14 cellular contexts compared by ENCODE assay signal in the genomic region with DNA sequence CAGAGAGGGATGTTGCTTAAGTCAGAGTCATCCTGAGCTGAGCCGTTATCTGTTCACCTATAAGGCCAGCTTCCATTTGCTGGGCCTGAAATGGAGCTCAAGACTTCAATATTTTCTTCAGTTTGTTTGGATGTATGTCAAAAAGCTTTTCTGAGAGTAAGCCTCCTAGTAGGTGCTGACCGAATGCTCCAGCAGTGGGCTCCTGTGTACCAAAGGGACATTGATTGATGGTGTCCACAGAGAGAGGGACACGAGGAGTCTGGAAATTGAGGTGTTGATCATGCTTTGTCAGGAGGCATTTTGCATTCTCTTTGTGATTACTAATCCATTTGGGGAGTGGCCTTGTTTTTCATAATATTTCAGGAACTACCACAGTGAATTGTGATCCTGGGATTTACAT.
A peak's percentile ranks its signal among the peaks of the same experiment; 100 is the strongest.
DNase-seq lines count a peak whose midpoint lies in the region; ATAC-seq, FAIRE-seq and TF ChIP-seq lines count a peak whose summit lies in the region.
"Had no signal": no experiment of that assay in that cellular context is flagged by ENCODE, and none has a peak within 500 bp of the region (broad histone marks: within the 10 kb centered on the region; RNA-seq: fewer than 3 reads in every experiment).

No MANE protein-coding gene starts in this region.

- H3K9ac ChIP-seq in K562 (ENCODE audit: insufficient read depth in 1 of 2, low read depth in 2 of 2, low read length in 2 of 2) (no peak overlapping the region), keratinocyte (ENCODE audit: control insufficient read depth, extremely low read depth, insufficient read depth, low read length) (no peak overlapping the region)

- POLR2A ChIA-PET in K562 (lab: Yijun Ruan, JAX) = interaction anchor here (0.6 kb wide), 1 partner anchor 121 kb away, joined by 3 read pairs; no protein-coding TSS in a partner anchor

- no peak overlapping the region for H3K27ac ChIP-seq in K562 (ENCODE audit: extremely low read depth, low read depth, low read length)
- no peak overlapping the region for H3K27ac ChIP-seq in keratinocyte (ENCODE audit: control insufficient read depth, insufficient read depth, low read length)
- no peak overlapping the region for H3K27ac ChIP-seq in heart left ventricle
- H3K27ac ChIP-seq: C4-2B had no signal

- H3K27me3 ChIP-seq in K562 (ENCODE audit: control insufficient read depth in 2 of 2, insufficient read depth in 2 of 2, low read length in 2 of 2) = no peaks in the 10 kb centered on the region
- H3K27me3 ChIP-seq in keratinocyte (ENCODE audit: control insufficient read depth, extremely low read depth, insufficient read depth, low read length) = no peaks in the 10 kb centered on the region
- no peaks in the 10 kb centered on the region for H3K27me3 ChIP-seq in heart left ventricle
- H3K27me3 ChIP-seq: BE2C had no signal

- FAIRE-seq in H54 (lab: Jason Lieb, UNC) (peak; percentile 33), K562 (lab: Jason Lieb, UNC) (no peak), keratinocyte (lab: Jason Lieb, UNC) (no peak)
- FAIRE-seq: A204.1 had no signal

- no peak for TF ChIP-seq RAD21 in K562 (CRISPR knock-in tag; conservative IDR thresholded peaks at IDR 0.05 in 1 of 2, IDR thresholded peaks at IDR 0.05 in 1 of 2)

- WGBS in K562 (ENCODE audit: insufficient coverage, low coverage, missing lambda C conversion rate) = 45% methylated on average over 3 of the region's 3 CpGs
- 87 to 94% (median 88%) methylated on average over 3 of the region's 3 CpGs for WGBS in heart left ventricle, 4 donors

- H3K9me3 ChIP-seq in K562 (replicated peaks; ENCODE audit: control insufficient read depth, insufficient read depth, low read depth, low read length) (no peaks in the 10 kb centered on the region), keratinocyte (ENCODE audit: control insufficient read depth, low read depth, low read length) (no peaks in the 10 kb centered on the region), heart left ventricle (no peaks in the 10 kb centered on the region)
- H3K9me3 ChIP-seq: BE2C had no signal

- no peak for TF ChIP-seq CTCF in K562 (IDR thresholded peaks at IDR 0.05 in 2 of 3, conservative IDR thresholded peaks at IDR 0.05 in 1 of 3; ENCODE audit: insufficient read depth in 2 of 3, low read depth in 1 of 3, low read length in 3 of 3)
- TF ChIP-seq CTCF in keratinocyte (optimal IDR thresholded peaks at IDR 0.05 in 1 of 3, IDR thresholded peaks at IDR 0.05 in 1 of 3, conservative IDR thresholded peaks at IDR 0.05 in 1 of 3; ENCODE audit: extremely low read depth in 1 of 3, insufficient read depth in 2 of 3, low read length in 3 of 3) = no peak
- TF ChIP-seq CTCF in heart left ventricle (IDR thresholded peaks at IDR 0.05) = no peak
- TF ChIP-seq CTCF in omental fat pad (IDR thresholded peaks at IDR 0.05) = no peak

- DNase-seq in H54 (ENCODE audit: insufficient read length, low spot score) (no peak), M059J (ENCODE audit: low read depth) (peak; percentile 20), K562 (ENCODE audit: extremely low read depth in 1 of 4, low spot score in 3 of 4) (no peak), keratinocyte (ENCODE audit: low read depth, low spot score) (no peak), heart left ventricle (no peak), DMS53 treated with DMSO at 0.1 percent for 48 hours (lab: John Stamatoyannopoulos, UW; ENCODE audit: unreplicated experiment) (no peak), omental fat pad (ENCODE audit: low spot score) (no peak)
- DNase-seq: BE2C; CD4-positive, alpha-beta memory T cell; DND-41; H9 had no signal

- CTCF ChIA-PET in K562 (lab: Yijun Ruan, JAX; ENCODE audit: low intra/inter-chr PET ratio) = no interaction called here

- TF ChIP-seq EP300 in K562 (IDR thresholded peaks at IDR 0.05; ENCODE audit: low read length) = no peak

- in situ Hi-C loops in K562 (cut with MboI) = no loop called here

- H3K4me1 ChIP-seq in K562 (replicated peaks in 1 of 2; ENCODE audit: control insufficient read depth in 2 of 2, insufficient read depth in 2 of 2, low read length in 2 of 2) = peaks cover 3 to 19% of the 10 kb centered on the region in 2 experiments; a peak in 4 of 5 replicates
- H3K4me1 ChIP-seq in keratinocyte (ENCODE audit: control insufficient read depth, extremely low read depth, insufficient read depth, low read length) = peaks cover 8% of the 10 kb centered on the region
- peaks cover 0 to 11% (median 4%) of the 10 kb centered on the region in 12 donors for H3K4me1 ChIP-seq in heart left ventricle
- H3K4me1 ChIP-seq: BE2C had no signal

- H3K79me2 ChIP-seq in K562 (ENCODE audit: control insufficient read depth, insufficient read depth, low read length) (no peaks in the 10 kb centered on the region), keratinocyte (ENCODE audit: control insufficient read depth, insufficient read depth, low read length) (no peaks in the 10 kb centered on the region)

- dilution Hi-C loops in keratinocyte (cut with MboI; ENCODE audit: extremely low pct_ligation_motif_present, low sequenced_read_pairs) = no loop called here

- H2AFZ ChIP-seq in K562 (ENCODE audit: low read depth, low read length) = no peak overlapping the region
- H2AFZ ChIP-seq in keratinocyte (ENCODE audit: control insufficient read depth, low read length) = peak overlapping the region; percentile 35
- H2AFZ ChIP-seq: GM23338 had no signal

- H3K9me1 ChIP-seq in K562 (ENCODE audit: control insufficient read depth, insufficient read depth, low read length) (no peaks in the 10 kb centered on the region), keratinocyte (ENCODE audit: control insufficient read depth, extremely low read depth, insufficient read depth, low read length) (no peaks in the 10 kb centered on the region)

- no peaks in the 10 kb centered on the region for H3K36me3 ChIP-seq in K562 (ENCODE audit: control insufficient read depth, insufficient read depth, low read length)
- no peaks in the 10 kb centered on the region for H3K36me3 ChIP-seq in keratinocyte (ENCODE audit: control insufficient read depth in 2 of 2, extremely low read depth in 1 of 2, insufficient read depth in 2 of 2, low read length in 2 of 2)
- H3K36me3 ChIP-seq in heart left ventricle = no peaks in the 10 kb centered on the region
- H3K36me3 ChIP-seq: BE2C had no signal

- no peak for ATAC-seq in K562
- no peak for ATAC-seq in heart left ventricle
- ATAC-seq in omental fat pad (ENCODE audit: low FRiP score) = no peak
- ATAC-seq: GM23338 had no signal

- no peak overlapping the region for H3K4me3 ChIP-seq in K562
- H3K4me3 ChIP-seq in keratinocyte (ENCODE audit: control insufficient read depth in 2 of 3, extremely low read depth in 1 of 3, insufficient read depth in 2 of 3, low read depth in 1 of 3, low read length in 3 of 3) = no peak overlapping the region
- H3K4me3 ChIP-seq in heart left ventricle = no peak overlapping the region
- H3K4me3 ChIP-seq: GM23338 had no signal

- no TSS peak for BruUV-seq in K562 (replicated peaks; lab: Mats Ljungman, UMichigan)

- intact Hi-C loops in K562 (cut with micrococcal nuclease) (no loop called here), heart left ventricle (cut with DNase I) (no loop called here)

- TF ChIP-seq POLR2A in H54 (IDR thresholded peaks at IDR 0.05; ENCODE audit: low read depth, low read length) (no peak), K562 (conservative IDR thresholded peaks at IDR 0.05) (no peak), heart left ventricle (IDR thresholded peaks at IDR 0.05) (no peak)

- H3K4me2 ChIP-seq in K562 (ENCODE audit: insufficient read depth, low read length) (no peak overlapping the region), keratinocyte (ENCODE audit: control insufficient read depth, extremely low read depth, insufficient read depth, low read depth, low read length) (no peak overlapping the region)
- H3K4me2 ChIP-seq: GM23338 had no signal

- H4K20me1 ChIP-seq in K562 (replicated peaks; ENCODE audit: control insufficient read depth, insufficient read depth, low read length) = no peaks in the 10 kb centered on the region
- no peaks in the 10 kb centered on the region for H4K20me1 ChIP-seq in keratinocyte (ENCODE audit: control insufficient read depth, extremely low read depth, insufficient read depth, low read length)

TF ChIP-seq in K562, 482 proteins besides CTCF, POLR2A, EP300 and RAD21 (continues in another document):
- TF ChIP-seq PKNOX1 (IDR thresholded peaks at IDR 0.05) (peak; percentile 61; the same call in 1 of the 2 replicates), E2F3 (CRISPR knock-in tag; IDR thresholded peaks at IDR 0.05) (no peak)
